ENCODE assay signal across 22 cellular contexts in genomic region chr6:141531040-141531439, GRCh38.
"Had no signal": no experiment of that assay in that cellular context is flagged by ENCODE, and none has a peak within 500 bp of the region (broad histone marks: within the 10 kb centered on the region; RNA-seq: fewer than 3 reads in every experiment).

No MANE protein-coding gene starts in this region.

- H2AFZ ChIP-seq: hepatocyte had no signal

- H3K27ac Mint-ChIP-seq: immature natural killer cell, mesothelial cell of epicardium had no signal

- H3K4me3 ChIP-seq: coronary artery, dorsolateral prefrontal cortex, esophagus muscularis mucosa, gastroesophageal sphincter, heart left ventricle, hepatocyte, left lung, lower lobe of right lung, mucosa of descending colon had no signal

- H3K4me3 Mint-ChIP-seq: immature natural killer cell, mesothelial cell of epicardium had no signal

- H3K27me3 ChIP-seq: dorsolateral prefrontal cortex, esophagus muscularis mucosa, foreskin keratinocyte, gastroesophageal sphincter, heart left ventricle, hepatocyte, left lung had no signal

- H3K27ac ChIP-seq: coronary artery, dorsolateral prefrontal cortex, esophagus muscularis mucosa, foreskin keratinocyte, gastroesophageal sphincter, heart left ventricle, hepatocyte, left lung, lower lobe of right lung had no signal

- FAIRE-seq: colon, endothelial cell of umbilical vein had no signal

- H3K4me2 ChIP-seq: hepatocyte had no signal

- DNase-seq: dermis blood vessel endothelial cell; dorsolateral prefrontal cortex; effector CD4-positive, alpha-beta T cell; effector memory CD4-positive, alpha-beta T cell; foreskin keratinocyte; hypothalamus; immature natural killer cell; islet precursor cell; left cardiac atrium; left ventricle myocardium superior; lower lobe of right lung; mesenchymal stem cell had no signal

- H3K36me3 ChIP-seq: esophagus muscularis mucosa, gastroesophageal sphincter, heart left ventricle, left lung, lower lobe of right lung had no signal

- H3K4me1 ChIP-seq: esophagus muscularis mucosa, foreskin keratinocyte, gastroesophageal sphincter, heart left ventricle, left lung, lower lobe of right lung had no signal

- H3K36me3 Mint-ChIP-seq: immature natural killer cell, mesothelial cell of epicardium had no signal

- H3K4me1 Mint-ChIP-seq: immature natural killer cell, mesothelial cell of epicardium had no signal

- H3K9me3 ChIP-seq: esophagus muscularis mucosa, lower lobe of right lung had no signal

- H3K9me3 Mint-ChIP-seq: immature natural killer cell had no signal
